In genomic region chr9:133394687-133395271, GRCh38 we compare ENCODE assay signal across 1 cellular context.
TF ChIP-seq lines count a peak whose summit lies in the region.

No MANE protein-coding gene starts in this region.

TF ChIP-seq in K562, 482 proteins besides CTCF, POLR2A, EP300 and RAD21:
- TF ChIP-seq POLR2G (IDR thresholded peaks at IDR 0.05; ENCODE audit: low read depth, low read length) (0 out of 2 replicates have a peak, but pooled peaks have one; percentile 37), RAD51 (IDR thresholded peaks at IDR 0.05; ENCODE audit: borderline replicate concordance, low read depth) (no peak)
TF ChIP-seq in K562: peak in this region for 1.
